ENCODE assay signal across 13 cellular contexts in the genomic region with DNA sequence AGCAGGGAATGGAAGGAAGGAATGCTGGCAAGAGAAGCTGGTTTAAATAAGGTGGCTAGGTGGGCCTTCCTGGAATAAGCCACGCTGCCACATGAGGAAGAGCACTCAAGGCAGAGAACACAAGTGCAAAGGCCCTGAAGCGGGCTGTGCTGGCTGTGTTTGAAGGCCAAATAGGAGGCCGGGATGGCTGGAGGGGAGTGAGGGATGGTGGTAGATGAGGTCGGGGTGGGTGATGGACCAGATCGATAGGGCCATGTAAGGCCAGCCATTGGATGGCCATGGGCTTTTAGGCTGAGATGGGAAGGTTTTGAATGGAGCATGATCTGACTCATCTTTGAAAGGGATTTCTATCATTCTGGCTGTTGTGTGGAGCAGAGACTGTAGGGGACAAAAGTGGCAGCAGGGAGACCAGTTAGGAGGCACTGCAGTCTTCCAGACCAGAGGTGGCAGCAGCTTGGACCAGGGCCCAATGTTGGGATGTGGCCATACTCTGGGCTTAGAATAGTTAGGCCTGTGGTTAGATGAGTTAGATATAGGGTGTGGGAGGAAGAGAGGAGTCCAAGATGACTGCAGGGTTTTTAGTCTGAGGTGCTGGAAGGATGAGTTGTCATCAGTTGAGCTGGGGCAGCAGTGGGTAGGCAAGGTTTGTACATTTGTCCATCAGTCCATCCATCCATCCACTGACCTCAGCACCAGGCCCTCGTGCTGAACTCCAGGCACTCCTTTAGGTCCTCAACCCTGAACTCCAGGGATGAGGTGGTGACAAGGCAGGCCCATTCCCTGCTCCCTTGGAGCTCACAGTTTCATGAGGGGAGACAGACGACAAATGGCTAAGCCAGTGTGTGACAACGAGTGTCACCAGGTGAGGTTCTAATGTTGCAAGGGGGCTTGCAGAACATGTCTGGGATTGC. TPM values are rescaled to one million over a fixed set of nuclear protein-coding genes. Genes with fewer than 3 reads are reported as not detected.
DNase-seq lines count a peak whose midpoint lies in the region; ATAC-seq, FAIRE-seq and TF ChIP-seq lines count a peak whose summit lies in the region.
"Had no signal": no experiment of that assay in that cellular context is flagged by ENCODE, and none has a peak within 500 bp of the region (broad histone marks: within the 10 kb centered on the region; RNA-seq: fewer than 3 reads in every experiment).

No MANE protein-coding gene starts in this region.

- TF ChIP-seq CTCF in MCF 10A (IDR thresholded peaks at IDR 0.05; ENCODE audit: unreplicated experiment): no peak

- DNase-seq in A172 (ENCODE audit: low spot score) (peak; percentile 88), M059J (ENCODE audit: low read depth) (peak; percentile 90), MCF 10A (ENCODE audit: unreplicated experiment) (peak; percentile 50), iris pigment epithelial cell (ENCODE audit: low read depth) (peak; percentile 61), NCI-H187 treated with DMSO at 0.1 percent for 48 hours (lab: John Stamatoyannopoulos, UW) (no peak), T1000 (lab: John Stamatoyannopoulos, UW) (no peak), urothelium cell line (ENCODE audit: low spot score) (no peak)
- DNase-seq: activated CD8-positive, alpha-beta T cell treated with anti-CD3 and anti-CD28 coated beads, Interleukin-2, amount 10 ng/mL, durations not matched to agents 7 days and 5 days; activated naive CD8-positive, alpha-beta T cell treated with anti-CD3 and anti-CD28 coated beads, Interleukin-2, amount 50 U/mL, for 24 hours; NCI-H2171 treated with DMSO at 0.1 percent for 48 hours had no signal

- no peaks in the 10 kb centered on the region for H3K27me3 Mint-ChIP-seq in MCF 10A (ENCODE audit: insufficient read depth, unreplicated experiment)
- H3K27me3 Mint-ChIP-seq: activated naive CD8-positive, alpha-beta T cell treated with anti-CD3 and anti-CD28 coated beads, Interleukin-2, amount 50 U/mL, for 24 hours had no signal

- ATAC-seq in HG02763 (IDR thresholded peaks at IDR 0.05; ENCODE audit: unreplicated experiment): no peak
- ATAC-seq: activated CD8-positive, alpha-beta T cell treated with anti-CD3 and anti-CD28 coated beads, Interleukin-2, amount 10 ng/mL, durations not matched to agents 7 days and 5 days; activated naive CD8-positive, alpha-beta T cell treated with anti-CD3 and anti-CD28 coated beads, Interleukin-2, amount 50 U/mL, for 24 hours; sciatic nerve had no signal

- H3K27ac Mint-ChIP-seq in MCF 10A (ENCODE audit: low read depth, unreplicated experiment): peak overlapping the region; percentile 10
- H3K27ac Mint-ChIP-seq: activated CD8-positive, alpha-beta T cell treated with anti-CD3 and anti-CD28 coated beads, Interleukin-2, amount 10 ng/mL, durations not matched to agents 7 days and 5 days; activated naive CD8-positive, alpha-beta T cell treated with anti-CD3 and anti-CD28 coated beads, Interleukin-2, amount 50 U/mL, for 24 hours had no signal

- POLR2A ChIA-PET in MCF 10A (lab: Yijun Ruan, JAX): interaction anchor here (0.6 to 4.1 kb wide), 3 partner anchors 10 to 47 kb away, joined by 3 to 22 read pairs (median 10); no protein-coding TSS in a partner anchor

- H3K9me3 Mint-ChIP-seq in MCF 10A (ENCODE audit: unreplicated experiment): no peaks in the 10 kb centered on the region
- H3K9me3 Mint-ChIP-seq: activated naive CD8-positive, alpha-beta T cell treated with anti-CD3 and anti-CD28 coated beads, Interleukin-2, amount 50 U/mL, for 24 hours had no signal

- peaks cover 93% of the 10 kb centered on the region for H3K36me3 Mint-ChIP-seq in MCF 10A (ENCODE audit: insufficient read depth, unreplicated experiment)

- no TSS peak for BruUV-seq in MCF 10A (replicated peaks; lab: Mats Ljungman, UMichigan)

- H3K4me3 Mint-ChIP-seq in MCF 10A (ENCODE audit: unreplicated experiment): no peak overlapping the region
- H3K4me3 Mint-ChIP-seq: activated CD8-positive, alpha-beta T cell treated with anti-CD3 and anti-CD28 coated beads, Interleukin-2, amount 10 ng/mL, durations not matched to agents 7 days and 5 days; activated naive CD8-positive, alpha-beta T cell treated with anti-CD3 and anti-CD28 coated beads, Interleukin-2, amount 50 U/mL, for 24 hours had no signal

- peaks cover 36% of the 10 kb centered on the region for H3K4me1 Mint-ChIP-seq in MCF 10A (ENCODE audit: insufficient read depth, unreplicated experiment)
- H3K4me1 Mint-ChIP-seq: activated naive CD8-positive, alpha-beta T cell treated with anti-CD3 and anti-CD28 coated beads, Interleukin-2, amount 50 U/mL, for 24 hours had no signal

- CTCF ChIA-PET in MCF 10A (lab: Yijun Ruan, JAX): interaction anchor here (0.7 to 4.8 kb wide), 9 partner anchors 14 to 88 kb away, joined by 3 to 33 read pairs (median 5); no protein-coding TSS in a partner anchor

- no peak for FAIRE-seq in urothelium cell line (lab: Jason Lieb, UNC)
- FAIRE-seq: endothelial cell of umbilical vein had no signal

- intact Hi-C loops in MCF 10A (cut with micrococcal nuclease): no loop called here

RNA-seq across cellular contexts. Expression of a gene that starts 30.3 kb away (rescaled TPM):
- total RNA-seq in A172 (2014; rRNA removed; shearing (Covaris generic)): 55.4 and 77.8 TPM in 2 replicates
- 24.3 and 44.2 TPM in 2 replicates for total RNA-seq in M059J (2014; rRNA removed; shearing (Covaris generic))
- 68.9 and 79.3 TPM in 2 replicates for total RNA-seq in MCF 10A (2022)

Comparison
In these comparisons a context has a peak if more than half of its experiments do, and no peak if none do; other contexts are left out.
1. DNase-seq: peak in A172 (single experiment), M059J (single experiment), MCF 10A (single experiment) and iris pigment epithelial cell (single experiment); none in NCI-H187 treated with DMSO at 0.1 percent for 48 hours (single experiment), T1000 (single experiment) and urothelium cell line (single experiment).